ENCODE assay signal across 21 cellular contexts in the genomic region with DNA sequence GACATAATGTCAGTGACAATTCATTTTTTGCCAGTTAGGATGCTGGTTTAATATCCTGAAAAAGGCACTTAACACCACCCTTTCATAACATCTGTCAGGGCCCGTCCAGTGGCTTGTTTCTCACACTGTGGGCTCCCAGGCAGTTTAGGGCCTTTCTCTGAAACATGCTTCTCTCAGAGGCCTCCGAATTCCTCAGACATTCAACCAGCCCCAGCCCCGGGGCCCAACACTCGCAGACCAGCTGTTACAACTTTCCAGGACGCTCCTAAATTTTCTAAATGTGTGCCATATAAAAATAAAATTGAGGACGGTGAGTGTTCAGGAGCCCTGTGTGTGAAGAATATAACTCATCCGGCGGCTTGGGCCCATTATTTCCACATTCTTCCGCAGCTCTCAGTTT.
DNase-seq lines count a peak whose midpoint lies in the region; ATAC-seq and TF ChIP-seq lines count a peak whose summit lies in the region.
"Had no signal": no experiment of that assay in that cellular context is flagged by ENCODE, and none has a peak within 500 bp of the region (broad histone marks: within the 10 kb centered on the region; RNA-seq: fewer than 3 reads in every experiment).

No MANE protein-coding gene starts in this region.

- DNase-seq in DMS 273 (lab: John Stamatoyannopoulos, UW; ENCODE audit: unreplicated experiment) (peak; percentile 46), DMS 273 treated with DMSO at 0.1 percent for 48 hours (lab: John Stamatoyannopoulos, UW) (no peak), WTC11 (ENCODE audit: low spot score) (no peak), mesendoderm (peak; percentile 18), sciatic nerve (ENCODE audit: low spot score) (no peak), NAMALWA (ENCODE audit: low spot score) (no peak), uterus (no peak)
- DNase-seq in activated T-cell treated with anti-CD3 and anti-CD28 coated beads, Interleukin-2, amount 50 U/mL, for 1 hour: no peak
- DNase-seq: activated CD4-positive, alpha-beta T cell treated with anti-CD3 and anti-CD28 coated beads for 48 hours; CD8-positive, alpha-beta memory T cell; DMS79; heart right ventricle; naive thymus-derived CD4-positive, alpha-beta T cell; NCI-H69; stimulated activated CD4-positive, alpha-beta T cell treated with anti-CD3 and anti-CD28 coated beads, Interleukin-4, amount 100 ng/mL, for 24 hours; T-cell had no signal

- H3K18ac ChIP-seq in mesendoderm (ENCODE audit: low read length): no peak overlapping the region

- H4K8ac ChIP-seq in mesendoderm (ENCODE audit: low read depth, low read length): no peak overlapping the region

- H3K27ac ChIP-seq in mesendoderm (ENCODE audit: low read depth, low read length) (no peak overlapping the region), uterus (peak overlapping the region in 1 of 2 donors; percentile 26)
- H3K27ac ChIP-seq: 22Rv1, parathyroid adenoma had no signal

- no peak overlapping the region for H3K23ac ChIP-seq in mesendoderm (ENCODE audit: low read length)

- H3K4me1 Mint-ChIP-seq in WTC11: peaks cover 12% of the 10 kb centered on the region
- H3K4me1 Mint-ChIP-seq: activated T-helper 17 cell treated with anti-CD3 and anti-CD28 coated beads, Interleukin-2, amount 50 U/mL, for 72 hours; CD8-positive, alpha-beta memory T cell; naive thymus-derived CD4-positive, alpha-beta T cell; T-cell had no signal

- H2AK5ac ChIP-seq in mesendoderm (ENCODE audit: low read length): no peak overlapping the region

- CTCF ChIA-PET in WTC11 (lab: Charles Lee): interaction anchor here (0.6 kb wide), 1 partner anchor 100 kb away, joined by 3 read pairs; no protein-coding TSS in a partner anchor

- WGBS in mesendoderm (ENCODE audit: extremely low coverage, insufficient coverage, low lambda C conversion rate): no CpG with 5 or more reads among the region's 9 CpGs

- no peaks in the 10 kb centered on the region for H3K9me3 ChIP-seq in uterus
- H3K9me3 ChIP-seq: heart right ventricle had no signal

- POLR2A ChIA-PET in WTC11 (lab: Charles Lee): interaction anchor here (0.7 kb wide), 1 partner anchor 199 kb away, joined by 3 read pairs; no protein-coding TSS in a partner anchor

- H3K36me3 ChIP-seq in mesendoderm (ENCODE audit: control insufficient read depth, insufficient read depth, low read length) (no peaks in the 10 kb centered on the region), uterus (no peaks in the 10 kb centered on the region)
- H3K36me3 ChIP-seq: heart right ventricle had no signal

- no peak overlapping the region for H2BK120ac ChIP-seq in mesendoderm (ENCODE audit: low read depth, low read length)

- no peaks in the 10 kb centered on the region for H3K36me3 Mint-ChIP-seq in WTC11
- H3K36me3 Mint-ChIP-seq: activated naive CD8-positive, alpha-beta T cell; CD8-positive, alpha-beta memory T cell; naive thymus-derived CD4-positive, alpha-beta T cell; T-cell had no signal

- H3K56ac ChIP-seq in mesendoderm (ENCODE audit: low read length): no peak overlapping the region

- H4K5ac ChIP-seq in mesendoderm (ENCODE audit: low read length): no peak overlapping the region

- no peaks in the 10 kb centered on the region for H3K4me1 ChIP-seq in mesendoderm (ENCODE audit: control insufficient read depth, low read depth, low read length)
- H3K4me1 ChIP-seq in uterus: peaks cover 0 to 6% of the 10 kb centered on the region in 2 donors
- H3K4me1 ChIP-seq: parathyroid adenoma had no signal

- intact Hi-C loops in sciatic nerve (cut with DNase I): no loop called here
- intact Hi-C loops in uterus (cut with DNase I; ENCODE audit: low total_unique reads): no loop called here

- H3K79me2 ChIP-seq in mesendoderm (ENCODE audit: control insufficient read depth, insufficient read depth, low read length): no peaks in the 10 kb centered on the region
- H3K79me2 ChIP-seq: parathyroid adenoma had no signal

- H3K4me3 Mint-ChIP-seq in WTC11: no peak overlapping the region
- H3K4me3 Mint-ChIP-seq: activated naive CD8-positive, alpha-beta T cell; activated T-helper 17 cell treated with anti-CD3 and anti-CD28 coated beads, Interleukin-2, amount 50 U/mL, for 72 hours; CD8-positive, alpha-beta memory T cell; naive thymus-derived CD4-positive, alpha-beta T cell; T-cell had no signal

- no peak for TF ChIP-seq CTCF in WTC11 (IDR thresholded peaks at IDR 0.05)
- no peak for TF ChIP-seq CTCF in uterus (IDR thresholded peaks at IDR 0.05)

- no peaks in the 10 kb centered on the region for H3K27me3 ChIP-seq in mesendoderm (ENCODE audit: insufficient read depth, low read length, poor library complexity)
- no peaks in the 10 kb centered on the region for H3K27me3 ChIP-seq in uterus
- H3K27me3 ChIP-seq: heart right ventricle had no signal

- H3K4me2 ChIP-seq in mesendoderm (ENCODE audit: low read length): no peak overlapping the region

- H3K9me3 Mint-ChIP-seq in WTC11: no peaks in the 10 kb centered on the region
- H3K9me3 Mint-ChIP-seq: activated T-helper 17 cell treated with anti-CD3 and anti-CD28 coated beads, Interleukin-2, amount 50 U/mL, for 72 hours had no signal

- H3K27ac Mint-ChIP-seq in WTC11: no peak overlapping the region
- H3K27ac Mint-ChIP-seq: activated naive CD8-positive, alpha-beta T cell; activated T-helper 17 cell treated with anti-CD3 and anti-CD28 coated beads, Interleukin-2, amount 50 U/mL, for 72 hours; CD8-positive, alpha-beta memory T cell; naive thymus-derived CD4-positive, alpha-beta T cell; T-cell had no signal

- TF ChIP-seq POLR2A in uterus (IDR thresholded peaks at IDR 0.05): no peak

- H3K4me3 ChIP-seq in mesendoderm (ENCODE audit: low read length) (no peak overlapping the region), uterus (no peak overlapping the region)
- H3K4me3 ChIP-seq: heart right ventricle had no signal

- no peaks in the 10 kb centered on the region for H3K79me1 ChIP-seq in mesendoderm (ENCODE audit: low read length)

- no peak overlapping the region for H3K4ac ChIP-seq in mesendoderm (ENCODE audit: low read depth, low read length)

- H3K9ac ChIP-seq in mesendoderm (ENCODE audit: low read length): no peak overlapping the region
- H3K9ac ChIP-seq: parathyroid adenoma had no signal

- no peak overlapping the region for H2BK15ac ChIP-seq in mesendoderm (replicated peaks; ENCODE audit: low read depth)

- peak; percentile 57 for ATAC-seq in WTC11
- ATAC-seq in sciatic nerve: peak; percentile 18
- ATAC-seq: activated T-helper 17 cell treated with anti-CD3 and anti-CD28 coated beads, Interleukin-2, amount 50 U/mL, for 72 hours; HCT116; heart right ventricle; naive thymus-derived CD4-positive, alpha-beta T cell; T-cell had no signal

- no peak overlapping the region for H2BK5ac ChIP-seq in mesendoderm (ENCODE audit: low read length)

- H3K27me3 Mint-ChIP-seq in WTC11 (ENCODE audit: low read depth): no peaks in the 10 kb centered on the region
- H3K27me3 Mint-ChIP-seq: activated naive CD8-positive, alpha-beta T cell; CD8-positive, alpha-beta memory T cell had no signal

TF ChIP-seq in WTC11, 78 proteins besides CTCF, POLR2A, EP300 and RAD21:
- no peak for TF ChIP-seq GTF2I (CRISPR knock-in tag; conservative IDR thresholded peaks at IDR 0.05)
- no peak for TF ChIP-seq MLX (CRISPR knock-in tag; IDR thresholded peaks at IDR 0.05)
- no peak for TF ChIP-seq ZNF219 (CRISPR knock-in tag; IDR thresholded peaks at IDR 0.05; ENCODE audit: borderline replicate concordance)
- no peak for TF ChIP-seq ZNF416 (CRISPR knock-in tag; IDR thresholded peaks at IDR 0.05)
- TF ChIP-seq CREB1 (CRISPR knock-in tag; IDR thresholded peaks at IDR 0.05): no peak
- TF ChIP-seq ATF2 (CRISPR knock-in tag; IDR thresholded peaks at IDR 0.05; ENCODE audit: borderline replicate concordance, low read depth): no peak
- no peak for TF ChIP-seq ETV6 (CRISPR knock-in tag; IDR thresholded peaks at IDR 0.05)
- no peak for TF ChIP-seq JUN (CRISPR knock-in tag; IDR thresholded peaks at IDR 0.05)
- no peak for TF ChIP-seq JAZF1 (CRISPR knock-in tag; IDR thresholded peaks at IDR 0.05)

Comparison
In these comparisons a context has a peak if more than half of its experiments do, and no peak if none do; other contexts are left out.
1. DNase-seq: peak in DMS 273 (single experiment) and mesendoderm (single experiment); none in DMS 273 treated with DMSO at 0.1 percent for 48 hours (single experiment), WTC11 (single experiment), sciatic nerve (single experiment), NAMALWA (single experiment), activated T-cell treated with anti-CD3 and anti-CD28 coated beads, Interleukin-2, amount 50 U/mL, for 1 hour (single experiment) and uterus (0 of 2).